Comparison of ENCODE assay signal across 1 cellular context in the genomic region with DNA sequence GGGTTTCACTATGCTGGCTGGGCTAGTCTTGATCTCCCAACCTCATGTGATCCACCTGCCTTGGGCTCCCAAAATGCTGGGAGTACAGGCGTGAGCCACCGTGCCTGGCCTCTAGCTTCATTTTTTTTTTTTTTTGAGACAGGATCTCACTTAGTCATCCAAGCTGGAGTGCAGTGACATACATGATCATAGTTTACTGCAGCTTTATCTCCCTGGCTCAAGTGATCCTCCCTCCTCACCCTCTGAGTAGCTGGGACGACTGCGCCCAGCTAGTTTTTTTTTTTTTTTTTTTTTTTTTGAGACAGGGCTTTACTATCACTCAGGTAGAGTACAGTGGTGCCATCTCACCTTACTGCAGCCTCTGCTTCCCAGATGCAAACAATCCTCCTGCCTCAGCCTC.
TF ChIP-seq lines count a peak whose summit lies in the region.

No MANE protein-coding gene starts in this region.

TF ChIP-seq in K562, 482 proteins besides CTCF, POLR2A, EP300 and RAD21 (continued from another document):
- TF ChIP-seq, protein P1, sequence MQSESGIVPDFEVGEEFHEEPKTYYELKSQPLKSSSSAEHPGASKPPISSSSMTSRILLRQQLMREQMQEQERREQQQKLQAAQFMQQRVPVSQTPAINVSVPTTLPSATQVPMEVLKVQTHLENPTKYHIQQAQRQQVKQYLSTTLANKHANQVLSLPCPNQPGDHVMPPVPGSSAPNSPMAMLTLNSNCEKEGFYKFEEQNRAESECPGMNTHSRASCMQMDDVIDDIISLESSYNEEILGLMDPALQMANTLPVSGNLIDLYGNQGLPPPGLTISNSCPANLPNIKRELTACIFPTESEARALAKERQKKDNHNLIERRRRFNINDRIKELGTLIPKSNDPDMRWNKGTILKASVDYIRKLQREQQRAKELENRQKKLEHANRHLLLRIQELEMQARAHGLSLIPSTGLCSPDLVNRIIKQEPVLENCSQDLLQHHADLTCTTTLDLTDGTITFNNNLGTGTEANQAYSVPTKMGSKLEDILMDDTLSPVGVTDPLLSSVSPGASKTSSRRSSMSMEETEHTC (IDR thresholded peaks at IDR 0.05), result no peak
- peak; percentile 37; the same call in 1 of the 2 replicates for TF ChIP-seq C11orf30 (IDR thresholded peaks at IDR 0.05; ENCODE audit: low read depth)
- TF ChIP-seq MAZ (CRISPR knock-in tag; conservative IDR thresholded peaks at IDR 0.05 in 1 of 2, IDR thresholded peaks at IDR 0.05 in 1 of 2), result no peak
- 0 out of 2 replicates have a peak, but pooled peaks have one; percentile 27 for TF ChIP-seq MAFG (tag; conservative IDR thresholded peaks at IDR 0.05)
- no peak for TF ChIP-seq SAFB (IDR thresholded peaks at IDR 0.05; ENCODE audit: borderline replicate concordance, low read depth, low read length)
- no peak for TF ChIP-seq PTTG1 (tag; IDR thresholded peaks at IDR 0.05; ENCODE audit: low read depth)
- TF ChIP-seq, protein P2, sequence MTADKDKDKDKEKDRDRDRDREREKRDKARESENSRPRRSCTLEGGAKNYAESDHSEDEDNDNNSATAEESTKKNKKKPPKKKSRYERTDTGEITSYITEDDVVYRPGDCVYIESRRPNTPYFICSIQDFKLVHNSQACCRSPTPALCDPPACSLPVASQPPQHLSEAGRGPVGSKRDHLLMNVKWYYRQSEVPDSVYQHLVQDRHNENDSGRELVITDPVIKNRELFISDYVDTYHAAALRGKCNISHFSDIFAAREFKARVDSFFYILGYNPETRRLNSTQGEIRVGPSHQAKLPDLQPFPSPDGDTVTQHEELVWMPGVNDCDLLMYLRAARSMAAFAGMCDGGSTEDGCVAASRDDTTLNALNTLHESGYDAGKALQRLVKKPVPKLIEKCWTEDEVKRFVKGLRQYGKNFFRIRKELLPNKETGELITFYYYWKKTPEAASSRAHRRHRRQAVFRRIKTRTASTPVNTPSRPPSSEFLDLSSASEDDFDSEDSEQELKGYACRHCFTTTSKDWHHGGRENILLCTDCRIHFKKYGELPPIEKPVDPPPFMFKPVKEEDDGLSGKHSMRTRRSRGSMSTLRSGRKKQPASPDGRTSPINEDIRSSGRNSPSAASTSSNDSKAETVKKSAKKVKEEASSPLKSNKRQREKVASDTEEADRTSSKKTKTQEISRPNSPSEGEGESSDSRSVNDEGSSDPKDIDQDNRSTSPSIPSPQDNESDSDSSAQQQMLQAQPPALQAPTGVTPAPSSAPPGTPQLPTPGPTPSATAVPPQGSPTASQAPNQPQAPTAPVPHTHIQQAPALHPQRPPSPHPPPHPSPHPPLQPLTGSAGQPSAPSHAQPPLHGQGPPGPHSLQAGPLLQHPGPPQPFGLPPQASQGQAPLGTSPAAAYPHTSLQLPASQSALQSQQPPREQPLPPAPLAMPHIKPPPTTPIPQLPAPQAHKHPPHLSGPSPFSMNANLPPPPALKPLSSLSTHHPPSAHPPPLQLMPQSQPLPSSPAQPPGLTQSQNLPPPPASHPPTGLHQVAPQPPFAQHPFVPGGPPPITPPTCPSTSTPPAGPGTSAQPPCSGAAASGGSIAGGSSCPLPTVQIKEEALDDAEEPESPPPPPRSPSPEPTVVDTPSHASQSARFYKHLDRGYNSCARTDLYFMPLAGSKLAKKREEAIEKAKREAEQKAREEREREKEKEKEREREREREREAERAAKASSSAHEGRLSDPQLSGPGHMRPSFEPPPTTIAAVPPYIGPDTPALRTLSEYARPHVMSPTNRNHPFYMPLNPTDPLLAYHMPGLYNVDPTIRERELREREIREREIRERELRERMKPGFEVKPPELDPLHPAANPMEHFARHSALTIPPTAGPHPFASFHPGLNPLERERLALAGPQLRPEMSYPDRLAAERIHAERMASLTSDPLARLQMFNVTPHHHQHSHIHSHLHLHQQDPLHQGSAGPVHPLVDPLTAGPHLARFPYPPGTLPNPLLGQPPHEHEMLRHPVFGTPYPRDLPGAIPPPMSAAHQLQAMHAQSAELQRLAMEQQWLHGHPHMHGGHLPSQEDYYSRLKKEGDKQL (CRISPR knock-in tag; IDR thresholded peaks at IDR 0.05; ENCODE audit: borderline replicate concordance), result no peak
- no peak for TF ChIP-seq FUS (optimal IDR thresholded peaks at IDR 0.05; ENCODE audit: low read depth, low read length)
- no peak for TF ChIP-seq ELF1 (tag; IDR thresholded peaks at IDR 0.05)
- TF ChIP-seq NFE2 (IDR thresholded peaks at IDR 0.05; ENCODE audit: low read depth), result peak; percentile 50; the same call in 1 of the 2 replicates
- no peak for TF ChIP-seq TRIM24 (IDR thresholded peaks at IDR 0.05)
- no peak for TF ChIP-seq ETV1 (tag; conservative IDR thresholded peaks at IDR 0.05; ENCODE audit: low read depth)
- no peak for TF ChIP-seq RUNX1 (IDR thresholded peaks at IDR 0.05; ENCODE audit: low read depth)
